15 cellular contexts compared by ENCODE assay signal in the genomic region with DNA sequence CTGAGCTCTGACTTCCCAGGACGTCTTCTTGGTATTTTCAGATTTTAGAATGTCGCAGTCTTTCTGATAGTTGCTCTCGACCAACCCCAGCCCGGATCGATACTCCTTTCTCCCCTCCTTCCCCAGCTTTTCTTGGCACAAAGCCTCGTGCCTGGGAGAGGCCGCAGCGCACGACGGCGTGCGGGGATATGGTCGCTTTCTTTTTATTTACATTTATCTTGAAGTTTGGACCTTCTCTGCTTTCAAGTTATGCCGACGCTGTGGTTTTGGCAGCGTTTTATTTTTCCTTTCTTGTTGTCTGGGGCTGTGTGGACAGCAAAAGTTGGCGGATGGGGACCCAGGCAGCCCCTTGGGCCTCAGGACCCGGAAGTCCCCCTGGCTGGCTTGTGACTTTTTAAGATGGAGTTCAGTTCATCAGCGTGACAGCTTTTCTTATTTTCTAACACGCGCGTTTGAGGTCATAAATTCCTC. TPM values are rescaled to one million over a fixed set of nuclear protein-coding genes. Genes with fewer than 3 reads are reported as not detected.
DNase-seq lines count a peak whose midpoint lies in the region; TF ChIP-seq lines count a peak whose summit lies in the region.
"Had no signal": no experiment of that assay in that cellular context is flagged by ENCODE, and none has a peak within 500 bp of the region (broad histone marks: within the 10 kb centered on the region; RNA-seq: fewer than 3 reads in every experiment).

No MANE protein-coding gene starts in this region.

- intact Hi-C loops in mammary epithelial cell (cut with micrococcal nuclease): no loop called here

- 30% methylated on average over 21 of the region's 22 CpGs for WGBS in mammary epithelial cell (ENCODE audit: low coverage, missing lambda C conversion rate)
- WGBS in mesendoderm (ENCODE audit: extremely low coverage, insufficient coverage, low lambda C conversion rate): no CpG with 5 or more reads among the region's 22 CpGs

- no peak overlapping the region for H4K5ac ChIP-seq in mesendoderm (ENCODE audit: low read length)

- H3K9me3 ChIP-seq in mammary epithelial cell (replicated peaks; ENCODE audit: insufficient read depth, low read length) (no peaks in the 10 kb centered on the region), subcutaneous abdominal adipose tissue (ENCODE audit: control insufficient read depth in 5 of 5, low read length in 5 of 5) (no peaks in the 10 kb centered on the region), WERI-Rb-1 (ENCODE audit: severe bottlenecking) (no peaks in the 10 kb centered on the region)

- H2BK15ac ChIP-seq in mesendoderm (replicated peaks; ENCODE audit: low read depth): no peak overlapping the region

- H3K18ac ChIP-seq in mesendoderm (ENCODE audit: low read length): no peak overlapping the region

- dilution Hi-C loops in mammary epithelial cell (cut with HindIII; ENCODE audit: low sequenced_read_pairs): no loop called here

- DNase-seq in H7 (peak; percentile 42), mammary epithelial cell (no peak), mesendoderm (no peak), NCI-H1694 (lab: John Stamatoyannopoulos, UW) (no peak), NCI-H1092 (lab: John Stamatoyannopoulos, UW) (no peak), WERI-Rb-1 (no peak)
- no peak for DNase-seq in activated CD8-positive, alpha-beta memory T cell treated with anti-CD3 and anti-CD28 coated beads, Interleukin-2, amount 50 U/mL, for 48 hours
- DNase-seq: activated CD4-positive, alpha-beta T cell treated with anti-CD3 and anti-CD28 coated beads, Interleukin-2, amount 10 ng/mL, durations not matched to agents 24 days and 14 days; activated gamma-delta T cell; central memory CD4-positive, alpha-beta T cell; NCI-H2081; nucleus accumbens; stimulated activated CD4-positive, alpha-beta T cell treated with anti-CD3 and anti-CD28 coated beads, Interleukin-1b, Interleukin-23, amount 100 ng/mL, for 48 hours had no signal

- H3K56ac ChIP-seq in mesendoderm (ENCODE audit: low read length): peak overlapping the region; percentile 30

- H3K27ac ChIP-seq in mammary epithelial cell (ENCODE audit: insufficient read depth, low read depth, low read length) (no peak overlapping the region), mesendoderm (ENCODE audit: low read depth, low read length) (no peak overlapping the region), subcutaneous abdominal adipose tissue (ENCODE audit: low read depth, low read length) (no peak overlapping the region), WERI-Rb-1 (no peak overlapping the region)
- H3K27ac ChIP-seq: C4-2B had no signal

- H3K36me3 ChIP-seq in H7 (replicated peaks; ENCODE audit: control insufficient read depth, insufficient read depth, low read length) (no peaks in the 10 kb centered on the region), mammary epithelial cell (ENCODE audit: insufficient read depth, low read length) (no peaks in the 10 kb centered on the region), mesendoderm (ENCODE audit: control insufficient read depth, insufficient read depth, low read length) (no peaks in the 10 kb centered on the region), subcutaneous abdominal adipose tissue (ENCODE audit: control insufficient read depth in 5 of 5, insufficient read depth in 5 of 5, low read length in 5 of 5) (no peaks in the 10 kb centered on the region), WERI-Rb-1 (no peaks in the 10 kb centered on the region)

- H3K79me1 ChIP-seq in mesendoderm (ENCODE audit: low read length): no peaks in the 10 kb centered on the region

- no TSS peak for BruUV-seq in mammary epithelial cell (replicated peaks; lab: Mats Ljungman, UMichigan)

- no peaks in the 10 kb centered on the region for H4K20me1 ChIP-seq in mammary epithelial cell (ENCODE audit: insufficient read depth, low read length)

- no peak overlapping the region for H3K4ac ChIP-seq in mesendoderm (ENCODE audit: low read depth, low read length)

- CTCF ChIA-PET in mammary epithelial cell (lab: Charles Lee; ENCODE audit: low non-redundant PET): no interaction called here

- TF ChIP-seq CTCF in mammary epithelial cell (conservative IDR thresholded peaks at IDR 0.05 in 1 of 2, IDR thresholded peaks at IDR 0.05 in 1 of 2; ENCODE audit: extremely low read depth in 1 of 2, insufficient read depth in 1 of 2, low read depth in 1 of 2, low read length in 2 of 2) (no peak), WERI-Rb-1 (IDR thresholded peaks at IDR 0.05; ENCODE audit: low read depth, low read length) (no peak)

- no peak overlapping the region for H3K23ac ChIP-seq in mesendoderm (ENCODE audit: low read length)

- H3K27me3 ChIP-seq in H7 (ENCODE audit: control insufficient read depth, insufficient read depth, low read length): no peaks in the 10 kb centered on the region
- H3K27me3 ChIP-seq in mammary epithelial cell (ENCODE audit: insufficient read depth, low read length): no peaks in the 10 kb centered on the region
- H3K27me3 ChIP-seq in mesendoderm (ENCODE audit: insufficient read depth, low read length, poor library complexity): no peaks in the 10 kb centered on the region
- no peaks in the 10 kb centered on the region for H3K27me3 ChIP-seq in subcutaneous abdominal adipose tissue (ENCODE audit: control insufficient read depth in 5 of 5, insufficient read depth in 4 of 5, low read length in 5 of 5)
- H3K27me3 ChIP-seq in WERI-Rb-1 (ENCODE audit: insufficient read depth, low read depth, severe bottlenecking): no peaks in the 10 kb centered on the region

- H3K9ac ChIP-seq in mammary epithelial cell (ENCODE audit: insufficient read depth, low read length) (no peak overlapping the region), mesendoderm (ENCODE audit: low read length) (no peak overlapping the region), subcutaneous abdominal adipose tissue (ENCODE audit: low read length in 5 of 5) (peak overlapping the region in 4 of 5 donors; percentile 23 to 64 (median 42))

- no peak overlapping the region for H2AK5ac ChIP-seq in mesendoderm (ENCODE audit: low read length)

- no peaks in the 10 kb centered on the region for H3K4me1 ChIP-seq in mammary epithelial cell (ENCODE audit: insufficient read depth, low read length)
- no peaks in the 10 kb centered on the region for H3K4me1 ChIP-seq in mesendoderm (ENCODE audit: control insufficient read depth, low read depth, low read length)
- peaks cover 0 to 11% (median 3%) of the 10 kb centered on the region in 5 donors for H3K4me1 ChIP-seq in subcutaneous abdominal adipose tissue (ENCODE audit: control insufficient read depth in 5 of 5, insufficient read depth in 5 of 5, low read length in 5 of 5)

- H2BK120ac ChIP-seq in mesendoderm (ENCODE audit: low read depth, low read length): no peak overlapping the region

- H3K4me2 ChIP-seq in mammary epithelial cell (ENCODE audit: insufficient read depth, low read depth, low read length): peak overlapping the region; percentile 52
- no peak overlapping the region for H3K4me2 ChIP-seq in mesendoderm (ENCODE audit: low read length)

- in situ Hi-C loops in mammary epithelial cell (cut with MboI; ENCODE audit: low sequenced_read_pairs in 2 of 2): no loop called here

- no peak overlapping the region for H2BK5ac ChIP-seq in mesendoderm (ENCODE audit: low read length)

- H4K8ac ChIP-seq in mesendoderm (ENCODE audit: low read depth, low read length): peak overlapping the region; percentile 39

- H3K79me2 ChIP-seq in mammary epithelial cell (ENCODE audit: insufficient read depth, low read length) (no peaks in the 10 kb centered on the region), mesendoderm (ENCODE audit: control insufficient read depth, insufficient read depth, low read length) (no peaks in the 10 kb centered on the region)

- no peak overlapping the region for H3K4me3 ChIP-seq in H7 (ENCODE audit: insufficient read depth, low read depth, low read length)
- H3K4me3 ChIP-seq in mammary epithelial cell (replicated peaks in 1 of 3; ENCODE audit: insufficient read depth in 1 of 3, low read depth in 2 of 3, low read length in 3 of 3): no peak overlapping the region
- no peak overlapping the region for H3K4me3 ChIP-seq in mesendoderm (ENCODE audit: low read length)
- H3K4me3 ChIP-seq in subcutaneous abdominal adipose tissue (ENCODE audit: low read depth in 1 of 5, low read length in 5 of 5): peak overlapping the region; percentile 46 to 53 (median 52)
- H3K4me3 ChIP-seq in WERI-Rb-1 (ENCODE audit: low read depth, low read length): no peak overlapping the region

- H2AFZ ChIP-seq in mammary epithelial cell (ENCODE audit: low read depth, low read length): peak overlapping the region; percentile 87

RNA-seq across cellular contexts. Expression of a gene that starts 4.2 kb away (rescaled TPM):
- total RNA-seq in H7 (2014; rRNA removed; shearing (Covaris generic)): 2.0 and 2.3 TPM in 2 replicates
- not detected for total RNA-seq in mammary epithelial cell
- polyA plus RNA-seq in mammary epithelial cell: not detected
- not detected for polyA minus RNA-seq in mammary epithelial cell
- 0.07 TPM for polyA plus RNA-seq in mesendoderm (2013, experiment 1 of 2)
- polyA plus RNA-seq in mesendoderm (2013, experiment 2 of 2): 0.10 TPM
- total RNA-seq: activated CD4-positive, alpha-beta T cell treated with anti-CD3 and anti-CD28 coated beads, Interleukin-2, amount 10 ng/mL, durations not matched to agents 24 days and 14 days had no signal

RNA-seq across cellular contexts. Expression of a gene that starts 15.8 kb away (rescaled TPM):
- total RNA-seq in H7 (2014; rRNA removed; shearing (Covaris generic)): 160 and 165 TPM in 2 replicates
- 100 to 1,000 TPM; 276 to 452 TPM for total RNA-seq in mammary epithelial cell
- polyA plus RNA-seq in mammary epithelial cell: 289 TPM
- 253 TPM for polyA minus RNA-seq in mammary epithelial cell
- polyA plus RNA-seq in mesendoderm (2013, experiment 1 of 2): 90.4 TPM
- 93.1 TPM for polyA plus RNA-seq in mesendoderm (2013, experiment 2 of 2)

RNA-seq across cellular contexts. Expression of a gene that starts 31.6 kb away (rescaled TPM):
- total RNA-seq in H7 (2014; rRNA removed; shearing (Covaris generic)): 11.5 and 21.9 TPM in 2 replicates
- total RNA-seq in mammary epithelial cell: 10 to 100 TPM; 21.5 to 45.8 TPM
- 30.7 TPM for polyA plus RNA-seq in mammary epithelial cell
- 152 TPM for polyA minus RNA-seq in mammary epithelial cell
- 19.5 TPM for polyA plus RNA-seq in mesendoderm (2013, experiment 1 of 2)
- 19.2 TPM for polyA plus RNA-seq in mesendoderm (2013, experiment 2 of 2)

RNA-seq across cellular contexts. Expression of a gene that starts 43.8 kb away (rescaled TPM):
- 89.9 and 93.3 TPM in 2 replicates for total RNA-seq in H7 (2014; rRNA removed; shearing (Covaris generic))
- 10 to 100 TPM; 54.7 to 56.5 TPM for total RNA-seq in mammary epithelial cell
- polyA plus RNA-seq in mammary epithelial cell: 64.7 TPM
- polyA minus RNA-seq in mammary epithelial cell: 52.3 TPM
- 45.4 TPM for polyA plus RNA-seq in mesendoderm (2013, experiment 1 of 2)
- 44.1 TPM for polyA plus RNA-seq in mesendoderm (2013, experiment 2 of 2)

RNA-seq across cellular contexts. Expression of a gene that starts 43.9 kb away (rescaled TPM):
- total RNA-seq in H7 (2014; rRNA removed; shearing (Covaris generic)): 779 and 1,014 TPM in 2 replicates
- 100 to 1,000 TPM; 107 to 637 TPM for total RNA-seq in mammary epithelial cell
- polyA plus RNA-seq in mammary epithelial cell: 428 TPM
- polyA minus RNA-seq in mammary epithelial cell: 317 TPM
- polyA plus RNA-seq in mesendoderm (2013, experiment 1 of 2): 1,392 TPM
- 1,437 TPM for polyA plus RNA-seq in mesendoderm (2013, experiment 2 of 2)

Comparison
In these comparisons a context has a peak if more than half of its experiments do, and no peak if none do; other contexts are left out.
1. H3K4me3 ChIP-seq: peak in subcutaneous abdominal adipose tissue (5 of 5); none in H7 (single experiment), mammary epithelial cell (0 of 3), mesendoderm (single experiment) and WERI-Rb-1 (single experiment).
2. H3K9ac ChIP-seq: peak in subcutaneous abdominal adipose tissue (4 of 5); none in mammary epithelial cell (single experiment) and mesendoderm (single experiment).